23 cellular contexts compared by ENCODE assay signal in the genomic region with DNA sequence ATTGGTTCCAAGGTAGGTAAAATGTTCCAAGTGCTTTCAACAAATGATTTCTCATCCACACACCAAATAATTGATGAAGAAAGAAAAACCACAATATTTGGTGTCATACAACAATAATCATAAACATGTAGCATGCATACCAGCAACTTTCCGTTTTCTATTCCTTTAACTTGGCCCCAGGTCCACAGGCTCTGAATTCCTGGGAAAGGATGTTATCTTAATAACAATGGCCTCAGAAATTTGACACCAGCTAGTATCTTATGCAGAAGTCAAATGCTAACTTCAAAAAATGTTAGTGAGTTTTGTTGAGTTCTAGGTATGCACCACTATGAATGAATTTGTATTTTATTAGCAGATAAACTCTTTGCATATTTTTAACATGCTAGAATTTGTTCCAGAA.
"Had no signal": no experiment of that assay in that cellular context is flagged by ENCODE, and none has a peak within 500 bp of the region (broad histone marks: within the 10 kb centered on the region; RNA-seq: fewer than 3 reads in every experiment).

No MANE protein-coding gene starts in this region.

- H3K27ac Mint-ChIP-seq: activated naive CD8-positive, alpha-beta T cell treated with anti-CD3 and anti-CD28 coated beads for 36 hours; activated T-cell treated with anti-CD3 and anti-CD28 coated beads, Interleukin-2, amount 50 U/mL, for 24 hours; activated T-helper 2 cell treated with anti-CD3 and anti-CD28 coated beads, Interferon-gamma antibody, Interleukin-2, Interleukin-4, amounts not matched to agents 10 μg/mL and 5 μg/mL and 100 μg/mL, durations not matched to agents 14 hours and 24 hours and 36 hours; natural killer cell treated with Interleukin-12 subunit alpha and Interleukin-12 subunit beta and Interleukin-15 and Interleukin-18, amount 100 ng/mL, for 72 hours had no signal

- H3K4me3 Mint-ChIP-seq: activated naive CD8-positive, alpha-beta T cell treated with anti-CD3 and anti-CD28 coated beads for 36 hours; activated T-cell treated with anti-CD3 and anti-CD28 coated beads, Interleukin-2, amount 50 U/mL, for 24 hours; natural killer cell treated with Interleukin-12 subunit alpha and Interleukin-12 subunit beta and Interleukin-15 and Interleukin-18, amount 100 ng/mL, for 72 hours had no signal

- H2AFZ ChIP-seq: parathyroid adenoma had no signal

- FAIRE-seq: bronchial epithelial cell had no signal

- H3K27ac ChIP-seq: epithelial cell of prostate, heart right ventricle, left ventricle myocardium inferior, neutrophil, parathyroid adenoma, upper lobe of right lung had no signal

- H3K79me2 ChIP-seq: parathyroid adenoma had no signal

- H3K4me3 ChIP-seq: heart right ventricle, left ventricle myocardium inferior, upper lobe of right lung had no signal

- H3K27me3 Mint-ChIP-seq: natural killer cell treated with Interleukin-12 subunit alpha and Interleukin-12 subunit beta and Interleukin-15 and Interleukin-18, amount 100 ng/mL, for 72 hours had no signal

- ATAC-seq: heart right ventricle; natural killer cell treated with Interleukin-12 subunit alpha and Interleukin-12 subunit beta and Interleukin-15 and Interleukin-18, amount 100 ng/mL, for 72 hours; right cardiac atrium; stimulated activated naive CD8-positive, alpha-beta T cell treated with anti-CD3 and anti-CD28 coated beads, Interleukin-15, Interleukin-2, amounts not matched to agents 100 U/mL and 50 U/mL, for 24 hours; upper lobe of right lung had no signal

- H3K9ac ChIP-seq: parathyroid adenoma had no signal

- H3K27me3 ChIP-seq: heart right ventricle, neutrophil, upper lobe of right lung had no signal

- DNase-seq: activated CD4-positive, alpha-beta T cell treated with anti-CD3 and anti-CD28 coated beads, Interleukin-2, amount 50 U/mL, for 4 hours; activated CD8-positive, alpha-beta memory T cell treated with anti-CD3 and anti-CD28 coated beads for 24 hours; activated CD8-positive, alpha-beta memory T cell treated with anti-CD3 and anti-CD28 coated beads, Interleukin-2, amount 50 U/mL, for 4 hours; activated naive CD4-positive, alpha-beta T cell; activated naive CD8-positive, alpha-beta T cell treated with anti-CD3 and anti-CD28 coated beads for 36 hours; activated T-cell treated with anti-CD3 and anti-CD28 coated beads, Interleukin-2, amount 50 U/mL, for 24 hours; cortex of kidney; foreskin fibroblast; heart right ventricle; left ventricle myocardium inferior; midbrain; right cardiac atrium; stimulated activated CD4-positive, alpha-beta T cell treated with anti-CD3 and anti-CD28 coated beads, Interleukin-4, amount 100 ng/mL, for 24 hours; stimulated activated naive CD8-positive, alpha-beta T cell treated with anti-CD3 and anti-CD28 coated beads, Interleukin-15, Interleukin-2, amounts not matched to agents 100 U/mL and 50 U/mL, for 24 hours; T-helper 1 cell; T-helper 9 cell; upper lobe of right lung had no signal

- H3K36me3 ChIP-seq: heart right ventricle, left ventricle myocardium inferior, neutrophil, upper lobe of right lung had no signal

- H3K36me3 Mint-ChIP-seq: natural killer cell treated with Interleukin-12 subunit alpha and Interleukin-12 subunit beta and Interleukin-15 and Interleukin-18, amount 100 ng/mL, for 72 hours had no signal

- H3K4me1 ChIP-seq: heart right ventricle, left ventricle myocardium inferior, parathyroid adenoma, upper lobe of right lung had no signal

- H3K9me3 ChIP-seq: neutrophil, upper lobe of right lung had no signal
